Comparison of ENCODE assay signal across 16 cellular contexts in genomic region chr15:31271224-31271635, GRCh38. TPM values are rescaled to one million over a fixed set of nuclear protein-coding genes. Genes with fewer than 3 reads are reported as not detected.
DNase-seq lines count a peak whose midpoint lies in the region.
"Had no signal": no experiment of that assay in that cellular context is flagged by ENCODE, and none has a peak within 500 bp of the region (broad histone marks: within the 10 kb centered on the region; RNA-seq: fewer than 3 reads in every experiment).

No MANE protein-coding gene starts in this region.

- peak overlapping the region; percentile 69 for H2AK5ac ChIP-seq in neuronal stem cell (ENCODE audit: low read depth, low read length)

- H3K36me3 Mint-ChIP-seq in activated T-helper 2 cell treated with anti-CD3 and anti-CD28 coated beads, Interferon-gamma antibody, Interleukin-2, Interleukin-4, amounts not matched to agents 10 μg/mL and 5 μg/mL and 100 μg/mL, durations not matched to agents 14 hours and 24 hours and 36 hours (ENCODE audit: low read depth) = no peaks in the 10 kb centered on the region
- H3K36me3 Mint-ChIP-seq: naive thymus-derived CD8-positive, alpha-beta T cell; T-cell had no signal

- H3K27me3 ChIP-seq in neuronal stem cell (ENCODE audit: control insufficient read depth in 3 of 3, insufficient read depth in 3 of 3, low read depth in 1 of 3, low read length in 3 of 3) = no peaks in the 10 kb centered on the region
- H3K27me3 ChIP-seq: tibial nerve had no signal

- H3K27ac Mint-ChIP-seq in activated T-helper 2 cell treated with anti-CD3 and anti-CD28 coated beads, Interferon-gamma antibody, Interleukin-2, Interleukin-4, amounts not matched to agents 10 μg/mL and 5 μg/mL and 100 μg/mL, durations not matched to agents 14 hours and 24 hours and 36 hours = no peak overlapping the region

- H3K27ac ChIP-seq in neuronal stem cell (replicated peaks; ENCODE audit: low read length) = no peak overlapping the region
- H3K27ac ChIP-seq: psoas muscle, tibial nerve had no signal

- no peak overlapping the region for H2BK12ac ChIP-seq in neuronal stem cell (ENCODE audit: low read length)

- no peak overlapping the region for H4K91ac ChIP-seq in neuronal stem cell (ENCODE audit: low read depth, low read length, poor library complexity)

- no peak overlapping the region for H2BK120ac ChIP-seq in neuronal stem cell (ENCODE audit: low read depth, low read length)

- H3K18ac ChIP-seq in neuronal stem cell (ENCODE audit: low read length) = no peak overlapping the region

- no peaks in the 10 kb centered on the region for H3K27me3 Mint-ChIP-seq in activated T-helper 2 cell treated with anti-CD3 and anti-CD28 coated beads, Interferon-gamma antibody, Interleukin-2, Interleukin-4, amounts not matched to agents 10 μg/mL and 5 μg/mL and 100 μg/mL, durations not matched to agents 14 hours and 24 hours and 36 hours (ENCODE audit: low read depth)
- H3K27me3 Mint-ChIP-seq: naive thymus-derived CD8-positive, alpha-beta T cell; T-cell had no signal

- WGBS in neuronal stem cell (ENCODE audit: extremely low coverage in 2 of 2, insufficient read length in 2 of 2, insufficient replicate concordance in 1 of 2), 2 donors = no CpG with 5 or more reads among the region's 10 CpGs

- H3K4me3 Mint-ChIP-seq in activated T-helper 2 cell treated with anti-CD3 and anti-CD28 coated beads, Interferon-gamma antibody, Interleukin-2, Interleukin-4, amounts not matched to agents 10 μg/mL and 5 μg/mL and 100 μg/mL, durations not matched to agents 14 hours and 24 hours and 36 hours (ENCODE audit: low read depth) = no peak overlapping the region
- H3K4me3 Mint-ChIP-seq: naive thymus-derived CD8-positive, alpha-beta T cell; T-cell had no signal

- H3K9ac ChIP-seq in neuronal stem cell (ENCODE audit: low read depth, low read length, poor library complexity) = no peak overlapping the region

- no peak overlapping the region for H2BK15ac ChIP-seq in neuronal stem cell (ENCODE audit: low read length)

- no peak overlapping the region for H2AFZ ChIP-seq in neuronal stem cell (ENCODE audit: low read length)

- H3K36me3 ChIP-seq in neuronal stem cell (replicated peaks in 1 of 2; ENCODE audit: control insufficient read depth in 2 of 2, insufficient read depth in 2 of 2, low read length in 2 of 2) = no peaks in the 10 kb centered on the region
- H3K36me3 ChIP-seq: tibial nerve had no signal

- H3K79me1 ChIP-seq in neuronal stem cell (ENCODE audit: low read depth, low read length) = no peaks in the 10 kb centered on the region

- H3K9me3 Mint-ChIP-seq in activated T-helper 2 cell treated with anti-CD3 and anti-CD28 coated beads, Interferon-gamma antibody, Interleukin-2, Interleukin-4, amounts not matched to agents 10 μg/mL and 5 μg/mL and 100 μg/mL, durations not matched to agents 14 hours and 24 hours and 36 hours = no peaks in the 10 kb centered on the region
- H3K9me3 Mint-ChIP-seq: naive thymus-derived CD8-positive, alpha-beta T cell; T-cell had no signal

- peaks cover 0 to 6% of the 10 kb centered on the region in 2 donors for H3K4me1 ChIP-seq in neuronal stem cell (ENCODE audit: control insufficient read depth in 2 of 2, insufficient read depth in 1 of 2, low read depth in 1 of 2, low read length in 2 of 2)

- H3K23ac ChIP-seq in neuronal stem cell (ENCODE audit: low read depth, low read length, poor library complexity) = no peak overlapping the region

- no peak overlapping the region for H4K8ac ChIP-seq in neuronal stem cell (ENCODE audit: low read depth, low read length)

- DNase-seq in stimulated activated CD4-positive, alpha-beta T cell treated with anti-CD3 and anti-CD28 coated beads, Interleukin-4, amount 100 ng/mL, for 24 hours = peak; percentile 2
- DNase-seq in stimulated activated CD4-positive, alpha-beta T cell treated with anti-CD3 and anti-CD28 coated beads, Interleukin-1b, Interleukin-23, amount 100 ng/mL, for 48 hours = no peak
- peak; percentile 5 for DNase-seq in activated T-helper 2 cell treated with anti-CD3 and anti-CD28 coated beads, Interferon-gamma antibody, Interleukin-2, Interleukin-4, amounts not matched to agents 10 μg/mL and 5 μg/mL and 100 μg/mL, durations not matched to agents 14 hours and 24 hours and 36 hours (ENCODE audit: low spot score)
- DNase-seq in neuronal stem cell (ENCODE audit: low spot score) = no peak
- no peak for DNase-seq in kidney glomerular epithelial cell (lab: John Stamatoyannopoulos, UW)
- DNase-seq in SW480 (ENCODE audit: low spot score) = no peak
- DNase-seq in UCSD-AML1 (lab: John Stamatoyannopoulos, UW; ENCODE audit: unreplicated experiment) = no peak
- DNase-seq: activated naive CD4-positive, alpha-beta T cell treated with Interleukin-2 at 50 U/mL for 16 hours; effector CD4-positive, alpha-beta T cell; mesenchymal stem cell; stimulated activated naive CD8-positive, alpha-beta T cell treated with anti-CD3 and anti-CD28 coated beads, Interleukin-15, Interleukin-2, amounts not matched to agents 100 U/mL and 50 U/mL, for 24 hours had no signal

- intact Hi-C loops in activated T-helper 2 cell treated with anti-CD3 and anti-CD28 coated beads, Interferon-gamma antibody, Interleukin-2, Interleukin-4, amounts not matched to agents 10 μg/mL and 5 μg/mL and 100 μg/mL, durations not matched to agents 14 hours and 24 hours and 36 hours (cut with micrococcal nuclease) = no loop called here

- H3K4ac ChIP-seq in neuronal stem cell (ENCODE audit: low read length) = no peak overlapping the region

- no peak overlapping the region for H3K14ac ChIP-seq in neuronal stem cell (ENCODE audit: low read length)

- H3K4me3 ChIP-seq in neuronal stem cell (ENCODE audit: low read length in 2 of 2) = no peak overlapping the region
- H3K4me3 ChIP-seq: psoas muscle, tibial nerve had no signal

- H3K9me3 ChIP-seq in neuronal stem cell (replicated peaks in 1 of 2; ENCODE audit: control insufficient read depth in 2 of 2, insufficient read depth in 1 of 2, low read depth in 1 of 2, low read length in 2 of 2) = no peaks in the 10 kb centered on the region
- H3K9me3 ChIP-seq: Caco-2, psoas muscle had no signal

- H2BK5ac ChIP-seq in neuronal stem cell (ENCODE audit: low read length) = no peak overlapping the region

- H3K4me1 Mint-ChIP-seq in activated T-helper 2 cell treated with anti-CD3 and anti-CD28 coated beads, Interferon-gamma antibody, Interleukin-2, Interleukin-4, amounts not matched to agents 10 μg/mL and 5 μg/mL and 100 μg/mL, durations not matched to agents 14 hours and 24 hours and 36 hours (ENCODE audit: low read depth) = peaks cover 45% of the 10 kb centered on the region

- no peak overlapping the region for H3K4me2 ChIP-seq in neuronal stem cell (ENCODE audit: insufficient read depth, low read length, poor library complexity, severe bottlenecking)

RNA-seq across cellular contexts. Expression of gene KLF13, which starts 55.4 kb away (rescaled TPM):
- total RNA-seq in activated T-helper 2 cell treated with anti-CD3 and anti-CD28 coated beads, Interferon-gamma antibody, Interleukin-2, Interleukin-4, amounts not matched to agents 10 μg/mL and 5 μg/mL and 100 μg/mL, durations not matched to agents 14 hours and 24 hours and 36 hours = 127 and 132 TPM in 2 replicates
- 42.9 TPM for polyA plus RNA-seq in neuronal stem cell (2013, experiment 1 of 2)
- 42.1 TPM for polyA plus RNA-seq in neuronal stem cell (2013, experiment 2 of 2)

Comparison
In these comparisons a context has a peak if more than half of its experiments do, and no peak if none do; other contexts are left out.
1. DNase-seq: peak in stimulated activated CD4-positive, alpha-beta T cell treated with anti-CD3 and anti-CD28 coated beads, Interleukin-4, amount 100 ng/mL, for 24 hours (single experiment) and activated T-helper 2 cell treated with anti-CD3 and anti-CD28 coated beads, Interferon-gamma antibody, Interleukin-2, Interleukin-4, amounts not matched to agents 10 μg/mL and 5 μg/mL and 100 μg/mL, durations not matched to agents 14 hours and 24 hours and 36 hours (single experiment); none in stimulated activated CD4-positive, alpha-beta T cell treated with anti-CD3 and anti-CD28 coated beads, Interleukin-1b, Interleukin-23, amount 100 ng/mL, for 48 hours (single experiment), neuronal stem cell (single experiment), kidney glomerular epithelial cell (single experiment), SW480 (single experiment) and UCSD-AML1 (single experiment).